In genomic region chr1:179550753-179551682, GRCh38 we compare ENCODE assay signal across 9 cellular contexts. TPM values are rescaled to one million over a fixed set of nuclear protein-coding genes. Genes with fewer than 3 reads are reported as not detected.
DNase-seq lines count a peak whose midpoint lies in the region; ATAC-seq and TF ChIP-seq lines count a peak whose summit lies in the region.
"Had no signal": no experiment of that assay in that cellular context is flagged by ENCODE, and none has a peak within 500 bp of the region (broad histone marks: within the 10 kb centered on the region; RNA-seq: fewer than 3 reads in every experiment).

No MANE protein-coding gene starts in this region.

- no peaks in the 10 kb centered on the region for H3K36me3 Mint-ChIP-seq in naive thymus-derived CD8-positive, alpha-beta T cell
- H3K36me3 Mint-ChIP-seq in activated CD8-positive, alpha-beta memory T cell treated with anti-CD3 and anti-CD28 coated beads, Interleukin-2, amount 10 ng/mL, durations not matched to agents 7 days and 5 days: no peaks in the 10 kb centered on the region

- H3K4ac ChIP-seq in mesendoderm (ENCODE audit: low read depth, low read length): no peak overlapping the region

- H3K27ac ChIP-seq in mesendoderm (ENCODE audit: low read depth, low read length) (no peak overlapping the region), Peyer's patch (no peak overlapping the region)

- H3K27ac Mint-ChIP-seq in naive thymus-derived CD8-positive, alpha-beta T cell: no peak overlapping the region
- no peak overlapping the region for H3K27ac Mint-ChIP-seq in activated CD8-positive, alpha-beta memory T cell treated with anti-CD3 and anti-CD28 coated beads, Interleukin-2, amount 10 ng/mL, durations not matched to agents 7 days and 5 days

- no peak overlapping the region for H4K5ac ChIP-seq in mesendoderm (ENCODE audit: low read length)

- no peak overlapping the region for H3K18ac ChIP-seq in mesendoderm (ENCODE audit: low read length)

- H3K36me3 ChIP-seq in mesendoderm (ENCODE audit: control insufficient read depth, insufficient read depth, low read length) (no peaks in the 10 kb centered on the region), Peyer's patch (no peaks in the 10 kb centered on the region)

- H3K9me3 Mint-ChIP-seq in naive thymus-derived CD8-positive, alpha-beta T cell: no peaks in the 10 kb centered on the region
- no peaks in the 10 kb centered on the region for H3K9me3 Mint-ChIP-seq in activated CD8-positive, alpha-beta memory T cell treated with anti-CD3 and anti-CD28 coated beads, Interleukin-2, amount 10 ng/mL, durations not matched to agents 7 days and 5 days (ENCODE audit: low read depth)

- H3K4me1 ChIP-seq in mesendoderm (ENCODE audit: control insufficient read depth, low read depth, low read length) (no peaks in the 10 kb centered on the region), Peyer's patch (no peaks in the 10 kb centered on the region)

- no peak for TF ChIP-seq POLR2A in Peyer's patch (IDR thresholded peaks at IDR 0.05)

- peaks cover 0 to 11% (median 2%) of the 10 kb centered on the region in 5 donors for H3K27me3 Mint-ChIP-seq in naive thymus-derived CD8-positive, alpha-beta T cell
- no peaks in the 10 kb centered on the region for H3K27me3 Mint-ChIP-seq in activated CD8-positive, alpha-beta memory T cell treated with anti-CD3 and anti-CD28 coated beads, Interleukin-2, amount 10 ng/mL, durations not matched to agents 7 days and 5 days

- ATAC-seq in GM18499 (IDR thresholded peaks at IDR 0.05; ENCODE audit: insufficient read depth, unreplicated experiment) (peak; percentile 68), HG03442 (IDR thresholded peaks at IDR 0.05; ENCODE audit: unreplicated experiment) (peak; percentile 74)
- ATAC-seq in naive thymus-derived CD8-positive, alpha-beta T cell: no peak
- ATAC-seq in activated CD8-positive, alpha-beta memory T cell treated with anti-CD3 and anti-CD28 coated beads, Interleukin-2, amount 10 ng/mL, durations not matched to agents 7 days and 5 days: no peak

- no peaks in the 10 kb centered on the region for H3K9me3 ChIP-seq in Peyer's patch

- H3K9ac ChIP-seq in mesendoderm (ENCODE audit: low read length): no peak overlapping the region

- POLR2A ChIA-PET in naive thymus-derived CD8-positive, alpha-beta T cell (lab: Charles Lee): no interaction called here

- no peak overlapping the region for H2BK15ac ChIP-seq in mesendoderm (replicated peaks; ENCODE audit: low read depth)

- H3K4me2 ChIP-seq in mesendoderm (ENCODE audit: low read length): no peak overlapping the region

- H3K4me3 ChIP-seq in mesendoderm (ENCODE audit: low read length) (no peak overlapping the region), Peyer's patch (no peak overlapping the region)

- H3K27me3 ChIP-seq in mesendoderm (ENCODE audit: insufficient read depth, low read length, poor library complexity) (no peaks in the 10 kb centered on the region), Peyer's patch (no peaks in the 10 kb centered on the region)

- no peak overlapping the region for H3K56ac ChIP-seq in mesendoderm (ENCODE audit: low read length)

- H3K79me2 ChIP-seq in mesendoderm (ENCODE audit: control insufficient read depth, insufficient read depth, low read length): no peaks in the 10 kb centered on the region

- no peak overlapping the region for H2BK5ac ChIP-seq in mesendoderm (ENCODE audit: low read length)

- H3K79me1 ChIP-seq in mesendoderm (ENCODE audit: low read length): no peaks in the 10 kb centered on the region

- WGBS in mesendoderm (ENCODE audit: extremely low coverage, insufficient coverage, low lambda C conversion rate): no CpG with 5 or more reads among the region's 9 CpGs

- peak overlapping the region; percentile 17 for H3K23ac ChIP-seq in mesendoderm (ENCODE audit: low read length)

- no peaks in the 10 kb centered on the region for H3K4me1 Mint-ChIP-seq in naive thymus-derived CD8-positive, alpha-beta T cell
- H3K4me1 Mint-ChIP-seq in activated CD8-positive, alpha-beta memory T cell treated with anti-CD3 and anti-CD28 coated beads, Interleukin-2, amount 10 ng/mL, durations not matched to agents 7 days and 5 days: no peaks in the 10 kb centered on the region

- no peak overlapping the region for H3K4me3 Mint-ChIP-seq in naive thymus-derived CD8-positive, alpha-beta T cell
- no peak overlapping the region for H3K4me3 Mint-ChIP-seq in activated CD8-positive, alpha-beta memory T cell treated with anti-CD3 and anti-CD28 coated beads, Interleukin-2, amount 10 ng/mL, durations not matched to agents 7 days and 5 days

- CTCF ChIA-PET in activated CD8-positive, alpha-beta memory T cell treated with anti-CD3 and anti-CD28 coated beads, Interleukin-2, amount 10 ng/mL, durations not matched to agents 7 days and 5 days (lab: Charles Lee): no interaction called here

- no peak overlapping the region for H4K8ac ChIP-seq in mesendoderm (ENCODE audit: low read depth, low read length)

- TF ChIP-seq CTCF in Peyer's patch (IDR thresholded peaks at IDR 0.05): no peak

- H2AK5ac ChIP-seq in mesendoderm (ENCODE audit: low read length): no peak overlapping the region

- peak; percentile 38 for DNase-seq in T1000 (lab: John Stamatoyannopoulos, UW)
- peak; percentile 70 for DNase-seq in mesendoderm
- DNase-seq in naive thymus-derived CD8-positive, alpha-beta T cell: no peak
- no peak for DNase-seq in COLO668 (lab: John Stamatoyannopoulos, UW; ENCODE audit: unreplicated experiment)
- DNase-seq in Peyer's patch: no peak
- no peak for DNase-seq in activated CD8-positive, alpha-beta memory T cell treated with anti-CD3 and anti-CD28 coated beads, Interleukin-2, amount 10 ng/mL, durations not matched to agents 7 days and 5 days
- DNase-seq: left cardiac atrium had no signal

- H2BK120ac ChIP-seq in mesendoderm (ENCODE audit: low read depth, low read length): no peak overlapping the region

RNA-seq across cellular contexts. Expression of gene NPHS2, which starts 24.7 kb away (rescaled TPM):
- not detected for polyA plus RNA-seq in mesendoderm (2013, experiment 1 of 2)
- not detected for polyA plus RNA-seq in mesendoderm (2013, experiment 2 of 2)
- total RNA-seq in naive thymus-derived CD8-positive, alpha-beta T cell: not detected
- not detected for polyA plus RNA-seq in naive thymus-derived CD8-positive, alpha-beta T cell
- total RNA-seq in Peyer's patch: not detected
- not detected for total RNA-seq in activated CD8-positive, alpha-beta memory T cell treated with anti-CD3 and anti-CD28 coated beads, Interleukin-2, amount 10 ng/mL, durations not matched to agents 7 days and 5 days
- total RNA-seq: left cardiac atrium had no signal

RNA-seq across cellular contexts. Expression of gene TDRD5, which starts 40.6 kb away (rescaled TPM):
- 0.18 TPM for polyA plus RNA-seq in mesendoderm (2013, experiment 1 of 2)
- polyA plus RNA-seq in mesendoderm (2013, experiment 2 of 2): 0.22 TPM
- total RNA-seq in naive thymus-derived CD8-positive, alpha-beta T cell: not detected
- polyA plus RNA-seq in naive thymus-derived CD8-positive, alpha-beta T cell: not detected
- under 1 TPM in 2 of 4 donors, not detected in 2; 0.40 to 0.70 TPM for total RNA-seq in Peyer's patch
- not detected for total RNA-seq in activated CD8-positive, alpha-beta memory T cell treated with anti-CD3 and anti-CD28 coated beads, Interleukin-2, amount 10 ng/mL, durations not matched to agents 7 days and 5 days

Comparison
In these comparisons a context has a peak if more than half of its experiments do, and no peak if none do; other contexts are left out.
1. ATAC-seq: peak in GM18499 (single experiment) and HG03442 (single experiment); none in naive thymus-derived CD8-positive, alpha-beta T cell (0 of 2) and activated CD8-positive, alpha-beta memory T cell treated with anti-CD3 and anti-CD28 coated beads, Interleukin-2, amount 10 ng/mL, durations not matched to agents 7 days and 5 days (single experiment).
2. DNase-seq: peak in T1000 (single experiment) and mesendoderm (single experiment); none in naive thymus-derived CD8-positive, alpha-beta T cell (0 of 10), COLO668 (single experiment), Peyer's patch (0 of 3) and activated CD8-positive, alpha-beta memory T cell treated with anti-CD3 and anti-CD28 coated beads, Interleukin-2, amount 10 ng/mL, durations not matched to agents 7 days and 5 days (single experiment).